In genomic region chr5:101390317-101390908, GRCh38 we compare ENCODE assay signal across 9 cellular contexts.
DNase-seq lines count a peak whose midpoint lies in the region; ATAC-seq, FAIRE-seq and TF ChIP-seq lines count a peak whose summit lies in the region.
"Had no signal": no experiment of that assay in that cellular context is flagged by ENCODE, and none has a peak within 500 bp of the region (broad histone marks: within the 10 kb centered on the region; RNA-seq: fewer than 3 reads in every experiment).

No MANE protein-coding gene starts in this region.

- H2AK5ac ChIP-seq in H1 (ENCODE audit: low read depth, low read length), result no peak overlapping the region

- CTCF ChIA-PET in activated naive CD4-positive, alpha-beta T cell treated with anti-CD3 and anti-CD28 coated beads for 36 hours (lab: Charles Lee), result interaction anchor here (0.7 to 2.2 kb wide), 6 partner anchors 14 to 960 kb away, joined by 3 to 8 read pairs (median 3); no protein-coding TSS in a partner anchor
- CTCF ChIA-PET in activated naive CD4-positive, alpha-beta T cell treated with anti-CD3 and anti-CD28 coated beads, Interleukin-2, amount 10 ng/mL, durations not matched to agents 7 days and 5 days (lab: Charles Lee), result interaction anchor here (0.5 to 1.3 kb wide), 5 partner anchors 554 to 962 kb away, joined by 3 to 7 read pairs (median 3); no protein-coding TSS in a partner anchor
- CTCF ChIA-PET in H1 (lab: Charles Lee; ENCODE audit: partially characterized antibody), result interaction anchor here (0.5 to 2.9 kb wide), 14 partner anchors 9 to 768 kb away, joined by 3 to 10 read pairs (median 4); no protein-coding TSS in a partner anchor

- H3K9me3 ChIP-seq in OCI-LY3 (ENCODE audit: insufficient read depth, low read length) (no peaks in the 10 kb centered on the region), H1 (ENCODE audit: insufficient read depth in 2 of 2, low read depth in 1 of 2, low read length in 1 of 2) (no peaks in the 10 kb centered on the region), neural cell (ENCODE audit: low read length) (no peaks in the 10 kb centered on the region)

- H3K36me3 Mint-ChIP-seq in activated naive CD4-positive, alpha-beta T cell treated with anti-CD3 and anti-CD28 coated beads for 36 hours (ENCODE audit: low read depth), result no peaks in the 10 kb centered on the region
- H3K36me3 Mint-ChIP-seq in activated naive CD4-positive, alpha-beta T cell treated with anti-CD3 and anti-CD28 coated beads, Interleukin-2, amount 10 ng/mL, durations not matched to agents 7 days and 5 days, result no peaks in the 10 kb centered on the region

- H3F3A ChIP-seq in neural cell (ENCODE audit: insufficient read depth, low read length, poor library complexity, severe bottlenecking), result no peaks in the 10 kb centered on the region

- H2BK120ac ChIP-seq in H1 (replicated peaks; ENCODE audit: low read depth, low read length), result no peak overlapping the region

- H3K79me1 ChIP-seq in H1 (ENCODE audit: low read depth, low read length), result no peaks in the 10 kb centered on the region

- no peak overlapping the region for H2BK12ac ChIP-seq in H1 (ENCODE audit: low read depth, low read length)

- no peak overlapping the region for H4K8ac ChIP-seq in H1 (ENCODE audit: extremely low read depth, insufficient read depth, low read length)

- TF ChIP-seq POLR2A in H1 (IDR thresholded peaks at IDR 0.05; ENCODE audit: control extremely low read depth in 1 of 2, low read depth in 2 of 2, low read length in 2 of 2), result no peak

- no peak overlapping the region for H2AFZ ChIP-seq in OCI-LY3 (ENCODE audit: low read depth, low read length)
- H2AFZ ChIP-seq in H1 (ENCODE audit: low read length), result no peak overlapping the region
- H2AFZ ChIP-seq in neural cell (ENCODE audit: low read depth, low read length), result no peak overlapping the region

- no peak overlapping the region for H3K4me2 ChIP-seq in OCI-LY3 (ENCODE audit: low read length)
- H3K4me2 ChIP-seq in H1 (ENCODE audit: insufficient read depth in 1 of 2, low read depth in 2 of 2, low read length in 2 of 2), result no peak overlapping the region
- H3K4me2 ChIP-seq in neural cell (ENCODE audit: low read length), result no peak overlapping the region

- H3K4me3 Mint-ChIP-seq in activated naive CD4-positive, alpha-beta T cell treated with anti-CD3 and anti-CD28 coated beads for 36 hours, result no peak overlapping the region
- no peak overlapping the region for H3K4me3 Mint-ChIP-seq in activated naive CD4-positive, alpha-beta T cell treated with anti-CD3 and anti-CD28 coated beads, Interleukin-2, amount 10 ng/mL, durations not matched to agents 7 days and 5 days
- H3K4me3 Mint-ChIP-seq: dendritic cell treated with granulocyte-macrophage colony-stimulating factor and Interleukin-4, amounts not matched to agents 40 ng/mL and 50 ng/mL, for 4 days had no signal

- H3K14ac ChIP-seq in H1 (ENCODE audit: insufficient read length), result no peak overlapping the region

- no peak overlapping the region for H3K56ac ChIP-seq in H1 (replicated peaks; ENCODE audit: insufficient read length, low read depth, low read length)

- H2BK20ac ChIP-seq in H1 (ENCODE audit: low read length), result no peak overlapping the region

- H4K20me1 ChIP-seq in OCI-LY3 (ENCODE audit: insufficient read depth, low read length) (no peaks in the 10 kb centered on the region), H1 (replicated peaks in 1 of 2; ENCODE audit: control insufficient read depth in 1 of 2, insufficient read depth in 2 of 2, low read length in 2 of 2) (no peaks in the 10 kb centered on the region), neural cell (ENCODE audit: insufficient read depth) (no peaks in the 10 kb centered on the region)

- H3K4ac ChIP-seq in H1 (replicated peaks; ENCODE audit: insufficient read length, low read depth, low read length), result no peak overlapping the region

- no peaks in the 10 kb centered on the region for H3K36me3 ChIP-seq in OCI-LY3 (replicated peaks; ENCODE audit: low read depth, low read length)
- no peaks in the 10 kb centered on the region for H3K36me3 ChIP-seq in H1 (ENCODE audit: control insufficient read depth in 2 of 4, insufficient read depth in 4 of 4, low read length in 3 of 4)
- H3K36me3 ChIP-seq in neural cell (ENCODE audit: insufficient read depth, low read length), result no peaks in the 10 kb centered on the region

- no peak overlapping the region for H4K5ac ChIP-seq in H1 (ENCODE audit: insufficient read length, low read depth, low read length)

- 35% methylated on average over 4 of the region's 4 CpGs; no CpG with 5 or more reads in 1 of the 2 experiments for WGBS in H1 (ENCODE audit: extremely low coverage in 1 of 2, insufficient coverage in 1 of 2, insufficient read length in 1 of 2, insufficient replicate concordance in 2 of 2, low coverage in 1 of 2, low lambda C conversion rate in 2 of 2, missing lambda C conversion rate in 1 of 2), 2 experiments

- DNase-seq in activated naive CD4-positive, alpha-beta T cell treated with anti-CD3 and anti-CD28 coated beads for 36 hours, result peak; percentile 10
- DNase-seq in activated naive CD4-positive, alpha-beta T cell treated with anti-CD3 and anti-CD28 coated beads, Interleukin-2, amount 10 ng/mL, durations not matched to agents 7 days and 5 days, result no peak
- DNase-seq in H1 (ENCODE audit: low read depth in 1 of 2, low spot score in 2 of 2) (no peak), cortex of kidney (lab: John Stamatoyannopoulos, UW) (no peak)

- no peaks in the 10 kb centered on the region for H3K9me2 ChIP-seq in neural cell (ENCODE audit: insufficient read depth, low read length)

- TF ChIP-seq CTCF in OCI-LY3 (IDR thresholded peaks at IDR 0.05; ENCODE audit: low read depth, low read length) (peak; percentile 63), H1 (IDR thresholded peaks at IDR 0.05; ENCODE audit: control extremely low read depth in 1 of 3, insufficient read depth in 1 of 3, low read depth in 1 of 3, low read length in 3 of 3) (peak in 2 of 3 experiments; percentile 62 to 78; a peak in 3 of 4 replicates), neural cell (IDR thresholded peaks at IDR 0.05; ENCODE audit: poor library complexity, severe bottlenecking) (peak; percentile 92)

- H3K18ac ChIP-seq in H1 (ENCODE audit: extremely low read depth, low read length), result no peak overlapping the region

- TF ChIP-seq EP300 in H1 (IDR thresholded peaks at IDR 0.05; ENCODE audit: borderline replicate concordance in 1 of 2, low read depth in 2 of 2, low read length in 2 of 2) (no peak), neural cell (conservative IDR thresholded peaks at IDR 0.05; ENCODE audit: poor library complexity, severe bottlenecking) (no peak)

- H3K4me1 Mint-ChIP-seq in activated naive CD4-positive, alpha-beta T cell treated with anti-CD3 and anti-CD28 coated beads for 36 hours (ENCODE audit: low read depth), result no peaks in the 10 kb centered on the region
- H3K4me1 Mint-ChIP-seq in activated naive CD4-positive, alpha-beta T cell treated with anti-CD3 and anti-CD28 coated beads, Interleukin-2, amount 10 ng/mL, durations not matched to agents 7 days and 5 days, result no peaks in the 10 kb centered on the region

- no peaks in the 10 kb centered on the region for H3K9me3 Mint-ChIP-seq in activated naive CD4-positive, alpha-beta T cell treated with anti-CD3 and anti-CD28 coated beads for 36 hours
- no peaks in the 10 kb centered on the region for H3K9me3 Mint-ChIP-seq in activated naive CD4-positive, alpha-beta T cell treated with anti-CD3 and anti-CD28 coated beads, Interleukin-2, amount 10 ng/mL, durations not matched to agents 7 days and 5 days
- H3K9me3 Mint-ChIP-seq: dendritic cell treated with granulocyte-macrophage colony-stimulating factor and Interleukin-4, amounts not matched to agents 40 ng/mL and 50 ng/mL, for 4 days had no signal

- peak; percentile 98 for FAIRE-seq in H1 (lab: Jason Lieb, UNC)

- H3K4me1 ChIP-seq in OCI-LY3 (ENCODE audit: low read length) (no peaks in the 10 kb centered on the region), H1 (replicated peaks in 1 of 4; ENCODE audit: control insufficient read depth in 3 of 4, insufficient read depth in 4 of 4, low read length in 3 of 4) (no peaks in the 10 kb centered on the region)

- POLR2A ChIA-PET in H1 (lab: Charles Lee; ENCODE audit: partially characterized antibody), result no interaction called here

- H3K27ac Mint-ChIP-seq in activated naive CD4-positive, alpha-beta T cell treated with anti-CD3 and anti-CD28 coated beads for 36 hours, result no peak overlapping the region
- no peak overlapping the region for H3K27ac Mint-ChIP-seq in activated naive CD4-positive, alpha-beta T cell treated with anti-CD3 and anti-CD28 coated beads, Interleukin-2, amount 10 ng/mL, durations not matched to agents 7 days and 5 days
- H3K27ac Mint-ChIP-seq: dendritic cell treated with granulocyte-macrophage colony-stimulating factor and Interleukin-4, amounts not matched to agents 40 ng/mL and 50 ng/mL, for 4 days had no signal

- no peaks in the 10 kb centered on the region for H3K79me2 ChIP-seq in OCI-LY3 (ENCODE audit: low read length)
- H3K79me2 ChIP-seq in H1 (ENCODE audit: control insufficient read depth in 1 of 2, insufficient read depth in 2 of 2, low read length in 2 of 2), result no peaks in the 10 kb centered on the region
- H3K79me2 ChIP-seq in neural cell (replicated peaks; ENCODE audit: insufficient read depth, low read length), result no peaks in the 10 kb centered on the region

- intact Hi-C loops in activated naive CD4-positive, alpha-beta T cell treated with anti-CD3 and anti-CD28 coated beads for 36 hours (cut with micrococcal nuclease), result loop anchor here (1.0 to 10.0 kb wide), 7 partner anchors 284 to 960 kb away; no protein-coding TSS in a partner anchor

- no peaks in the 10 kb centered on the region for H3K27me3 Mint-ChIP-seq in activated naive CD4-positive, alpha-beta T cell treated with anti-CD3 and anti-CD28 coated beads for 36 hours (ENCODE audit: low read depth)
- no peaks in the 10 kb centered on the region for H3K27me3 Mint-ChIP-seq in activated naive CD4-positive, alpha-beta T cell treated with anti-CD3 and anti-CD28 coated beads, Interleukin-2, amount 10 ng/mL, durations not matched to agents 7 days and 5 days
- H3K27me3 Mint-ChIP-seq: dendritic cell treated with granulocyte-macrophage colony-stimulating factor and Interleukin-4, amounts not matched to agents 40 ng/mL and 50 ng/mL, for 4 days had no signal

- H3K4me3 ChIP-seq in OCI-LY3 (ENCODE audit: low read length) (no peak overlapping the region), H1 (ENCODE audit: extremely low read depth in 1 of 4, insufficient read depth in 2 of 4, low read depth in 3 of 4, low read length in 4 of 4) (no peak overlapping the region), neural cell (ENCODE audit: low read length) (no peak overlapping the region)

- H3K9ac ChIP-seq in OCI-LY3 (ENCODE audit: low read length) (no peak overlapping the region), H1 (replicated peaks in 1 of 4; ENCODE audit: extremely low read depth in 1 of 4, low read depth in 3 of 4, low read length in 3 of 4) (no peak overlapping the region), neural cell (ENCODE audit: low read length) (no peak overlapping the region)

- TF ChIP-seq RAD21 in H1 (IDR thresholded peaks at IDR 0.05 in 1 of 2, conservative IDR thresholded peaks at IDR 0.05 in 1 of 2; ENCODE audit: low read depth in 2 of 2, low read length in 2 of 2), result peak; percentile 85 to 86
- peak; percentile 92 for TF ChIP-seq RAD21 in neural cell (conservative IDR thresholded peaks at IDR 0.05)

- no peak overlapping the region for H4K91ac ChIP-seq in H1 (replicated peaks; ENCODE audit: insufficient read length, low read length)

- H3K23me2 ChIP-seq in H1 (ENCODE audit: low read depth, low read length), result no peaks in the 10 kb centered on the region

- H2BK5ac ChIP-seq in H1 (ENCODE audit: low read depth, low read length), result no peak overlapping the region

- no peak overlapping the region for H3K23ac ChIP-seq in H1 (ENCODE audit: insufficient read length)

- H2BK15ac ChIP-seq in H1 (ENCODE audit: low read length), result no peak overlapping the region

- H3K27me3 ChIP-seq in OCI-LY3 (ENCODE audit: low read depth, low read length), result no peaks in the 10 kb centered on the region
- H3K27me3 ChIP-seq in H1 (replicated peaks in 1 of 4; ENCODE audit: control insufficient read depth in 3 of 4, extremely low read depth in 1 of 4, insufficient read depth in 3 of 4, low read length in 3 of 4), result no peaks in the 10 kb centered on the region
- no peaks in the 10 kb centered on the region for H3K27me3 ChIP-seq in neural cell (ENCODE audit: insufficient read depth, low read depth, low read length)

- no peak overlapping the region for H3K27ac ChIP-seq in OCI-LY3 (ENCODE audit: low read length)
- H3K27ac ChIP-seq in H1 (ENCODE audit: low read depth, low read length), result no peak overlapping the region
- H3K27ac ChIP-seq in neural cell (ENCODE audit: low read length), result no peak overlapping the region

- ATAC-seq in HG02938 (IDR thresholded peaks at IDR 0.05; ENCODE audit: unreplicated experiment) (peak; percentile 63), GM18517 (IDR thresholded peaks at IDR 0.05; ENCODE audit: unreplicated experiment) (no peak)
